8 cellular contexts compared by ENCODE assay signal in the genomic region with DNA sequence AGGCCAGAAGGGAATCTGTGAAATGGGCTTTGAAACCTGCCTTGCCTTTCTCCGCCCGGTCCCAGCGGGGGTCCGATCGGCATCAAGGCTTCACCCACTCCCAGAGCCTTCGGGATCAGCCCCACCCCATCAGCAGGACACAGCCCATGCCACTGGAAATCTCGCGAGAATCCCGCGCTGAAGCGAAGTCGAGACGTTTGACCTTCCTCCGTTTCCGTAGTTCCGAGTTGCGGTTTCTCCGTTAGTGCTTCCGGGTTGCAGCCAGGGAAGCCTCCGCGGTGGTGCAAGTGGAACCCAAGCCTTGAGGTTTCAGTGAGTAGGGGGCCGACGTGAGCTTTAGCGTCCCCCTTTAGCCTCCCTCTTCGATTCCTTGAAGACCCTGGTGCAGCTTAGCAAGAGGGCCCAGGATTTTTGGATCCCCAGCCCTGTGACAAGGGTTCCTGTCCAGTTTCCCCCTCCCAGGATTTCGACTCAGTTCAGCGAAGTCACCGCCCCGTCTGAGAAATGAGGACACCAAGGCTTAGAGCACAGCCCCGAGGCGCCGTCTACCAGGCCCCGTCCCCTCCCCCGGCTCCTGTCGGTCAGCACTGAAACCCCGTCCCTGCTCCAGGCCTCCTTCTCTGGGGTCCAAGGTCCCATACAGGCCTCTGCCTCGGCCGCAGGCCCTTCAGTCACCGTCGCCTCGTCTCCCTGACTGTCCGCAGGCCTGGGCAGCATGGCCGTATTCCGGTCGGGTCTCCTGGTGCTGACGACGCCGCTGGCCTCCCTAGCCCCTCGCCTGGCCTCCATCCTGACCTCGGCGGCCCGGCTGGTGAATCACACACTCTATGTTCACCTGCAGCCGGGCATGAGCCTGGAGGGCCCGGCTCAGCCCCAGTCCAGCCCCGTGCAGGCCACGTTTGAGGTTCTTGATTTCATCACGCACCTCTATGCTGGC. TPM values are rescaled to one million over a fixed set of nuclear protein-coding genes. Genes with fewer than 3 reads are reported as not detected.
DNase-seq lines count a peak whose midpoint lies in the region; ATAC-seq, FAIRE-seq and TF ChIP-seq lines count a peak whose summit lies in the region.

A gene (plus strand): TSS at position 241 of the 937 bp plus-strand sequence. CDS start 475 bp downstream, at position 716.

- H3K9me3 ChIP-seq in pancreas: no peaks in the 10 kb centered on the region
- no peaks in the 10 kb centered on the region for H3K9me3 ChIP-seq in thymus (ENCODE audit: control insufficient read depth)

- no peak for FAIRE-seq in pancreas (lab: Jason Lieb, UNC)

- H3K36me3 ChIP-seq in GM23338 (ENCODE audit: insufficient read depth) (no peaks in the 10 kb centered on the region), pancreas (peaks cover 0 to 19% (median 10%) of the 10 kb centered on the region in 3 donors), thymus (ENCODE audit: control insufficient read depth, insufficient read depth) (peaks cover 24% of the 10 kb centered on the region)

- peaks cover 12% of the 10 kb centered on the region for H3K27me3 Mint-ChIP-seq in GM23338 (ENCODE audit: insufficient read depth, low read depth, poor library complexity)

- H3K27ac Mint-ChIP-seq in GM23338: peak within 1 kb of the TSS; percentile 94

- no peaks in the 10 kb centered on the region for H3K9me2 ChIP-seq in GM23338 (ENCODE audit: insufficient read depth)

- no peaks in the 10 kb centered on the region for H3K9me3 Mint-ChIP-seq in GM23338

- peak within 1 kb of the TSS; percentile 54; the same call in 1 of the 2 replicates for H2AFZ ChIP-seq in GM23338

- DNase-seq in GM23338 (ENCODE audit: low spot score) (peak; percentile 99), NCI-H1694 (lab: John Stamatoyannopoulos, UW) (peak; percentile 97), T-helper 1 cell (peak; percentile 74 to 95 (median 86)), amniotic epithelial cell (ENCODE audit: low read depth) (peak; percentile 97), cardiac septum (ENCODE audit: low spot score) (peak; percentile 97), pancreas (peak; percentile 94 to 97 (median 95))

- H3K79me2 ChIP-seq in GM23338 (replicated peaks; ENCODE audit: insufficient read depth): peaks cover 17% of the 10 kb centered on the region

- H3K27ac ChIP-seq in C4-2B (peak within 1 kb of the TSS; percentile 93), GM23338 (ENCODE audit: low read depth) (peak within 1 kb of the TSS; percentile 60), pancreas (peak within 1 kb of the TSS; percentile 69 to 81 (median 76)), thymus (ENCODE audit: low read depth) (peak within 1 kb of the TSS; percentile 86)

- H3K36me3 Mint-ChIP-seq in GM23338 (ENCODE audit: low read depth): peaks cover 28% of the 10 kb centered on the region

- TF ChIP-seq CTCF in C4-2B (conservative IDR thresholded peaks at IDR 0.05) (no peak), GM23338 (conservative IDR thresholded peaks at IDR 0.05; ENCODE audit: low read depth in 2 of 2) (no peak), pancreas (IDR thresholded peaks at IDR 0.05) (no peak)

- WGBS in pancreas, 2 donors: 0 to 1% methylated on average over 57 of the region's 57 CpGs
- WGBS in thymus: 1% methylated on average over 57 of the region's 57 CpGs

- peaks cover 21% of the 10 kb centered on the region for H3K4me1 Mint-ChIP-seq in GM23338

- peak within 1 kb of the TSS; percentile 81 for H3K4me2 ChIP-seq in GM23338

- H3K4me1 ChIP-seq in GM23338 (ENCODE audit: insufficient read depth): peaks cover 15% of the 10 kb centered on the region
- peaks cover 0 to 23% (median 8%) of the 10 kb centered on the region in 3 donors for H3K4me1 ChIP-seq in pancreas
- peaks cover 19% of the 10 kb centered on the region for H3K4me1 ChIP-seq in thymus (ENCODE audit: control insufficient read depth, insufficient read depth, low read length)

- peak; percentile 76 for ATAC-seq in GM23338
- ATAC-seq in pancreas: peak; percentile 77 to 87 (median 83)

- H3K4me3 ChIP-seq in GM23338 (peak within 1 kb of the TSS; percentile 84), pancreas (peak within 1 kb of the TSS; percentile 76 to 93 (median 86)), thymus (ENCODE audit: low read length) (peak within 1 kb of the TSS; percentile 87)

- H3K27me3 ChIP-seq in GM23338 (ENCODE audit: insufficient read depth): no peaks in the 10 kb centered on the region
- H3K27me3 ChIP-seq in pancreas: no peaks in the 10 kb centered on the region
- H3K27me3 ChIP-seq in thymus (ENCODE audit: control insufficient read depth, insufficient read depth): no peaks in the 10 kb centered on the region

- H3F3A ChIP-seq in GM23338 (replicated peaks; ENCODE audit: low read depth): peaks cover 24% of the 10 kb centered on the region

- H4K20me1 ChIP-seq in GM23338 (replicated peaks; ENCODE audit: insufficient read depth): no peaks in the 10 kb centered on the region

- intact Hi-C loops in cardiac septum (cut with DNase I): no loop called here
- intact Hi-C loops in pancreas (cut with DNase I): no loop called here

- peak within 1 kb of the TSS; percentile 96 for H3K4me3 Mint-ChIP-seq in GM23338

TF ChIP-seq in GM23338, 12 proteins besides CTCF, POLR2A, EP300 and RAD21:
- TF ChIP-seq ZNF331 (CRISPR knock-in tag; IDR thresholded peaks at IDR 0.05; ENCODE audit: low read depth): no peak
- TF ChIP-seq JUNB (IDR thresholded peaks at IDR 0.05; ENCODE audit: unreplicated experiment): no peak
- TF ChIP-seq, protein P1, sequence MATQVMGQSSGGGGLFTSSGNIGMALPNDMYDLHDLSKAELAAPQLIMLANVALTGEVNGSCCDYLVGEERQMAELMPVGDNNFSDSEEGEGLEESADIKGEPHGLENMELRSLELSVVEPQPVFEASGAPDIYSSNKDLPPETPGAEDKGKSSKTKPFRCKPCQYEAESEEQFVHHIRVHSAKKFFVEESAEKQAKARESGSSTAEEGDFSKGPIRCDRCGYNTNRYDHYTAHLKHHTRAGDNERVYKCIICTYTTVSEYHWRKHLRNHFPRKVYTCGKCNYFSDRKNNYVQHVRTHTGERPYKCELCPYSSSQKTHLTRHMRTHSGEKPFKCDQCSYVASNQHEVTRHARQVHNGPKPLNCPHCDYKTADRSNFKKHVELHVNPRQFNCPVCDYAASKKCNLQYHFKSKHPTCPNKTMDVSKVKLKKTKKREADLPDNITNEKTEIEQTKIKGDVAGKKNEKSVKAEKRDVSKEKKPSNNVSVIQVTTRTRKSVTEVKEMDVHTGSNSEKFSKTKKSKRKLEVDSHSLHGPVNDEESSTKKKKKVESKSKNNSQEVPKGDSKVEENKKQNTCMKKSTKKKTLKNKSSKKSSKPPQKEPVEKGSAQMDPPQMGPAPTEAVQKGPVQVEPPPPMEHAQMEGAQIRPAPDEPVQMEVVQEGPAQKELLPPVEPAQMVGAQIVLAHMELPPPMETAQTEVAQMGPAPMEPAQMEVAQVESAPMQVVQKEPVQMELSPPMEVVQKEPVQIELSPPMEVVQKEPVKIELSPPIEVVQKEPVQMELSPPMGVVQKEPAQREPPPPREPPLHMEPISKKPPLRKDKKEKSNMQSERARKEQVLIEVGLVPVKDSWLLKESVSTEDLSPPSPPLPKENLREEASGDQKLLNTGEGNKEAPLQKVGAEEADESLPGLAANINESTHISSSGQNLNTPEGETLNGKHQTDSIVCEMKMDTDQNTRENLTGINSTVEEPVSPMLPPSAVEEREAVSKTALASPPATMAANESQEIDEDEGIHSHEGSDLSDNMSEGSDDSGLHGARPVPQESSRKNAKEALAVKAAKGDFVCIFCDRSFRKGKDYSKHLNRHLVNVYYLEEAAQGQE (IDR thresholded peaks at IDR 0.05; ENCODE audit: unreplicated experiment): no peak
- no peak for TF ChIP-seq EZH2 (IDR thresholded peaks at IDR 0.05; ENCODE audit: low read depth, unreplicated experiment)
- TF ChIP-seq ZNF114 (CRISPR knock-in tag; IDR thresholded peaks at IDR 0.05): no peak
- TF ChIP-seq, protein P2, sequence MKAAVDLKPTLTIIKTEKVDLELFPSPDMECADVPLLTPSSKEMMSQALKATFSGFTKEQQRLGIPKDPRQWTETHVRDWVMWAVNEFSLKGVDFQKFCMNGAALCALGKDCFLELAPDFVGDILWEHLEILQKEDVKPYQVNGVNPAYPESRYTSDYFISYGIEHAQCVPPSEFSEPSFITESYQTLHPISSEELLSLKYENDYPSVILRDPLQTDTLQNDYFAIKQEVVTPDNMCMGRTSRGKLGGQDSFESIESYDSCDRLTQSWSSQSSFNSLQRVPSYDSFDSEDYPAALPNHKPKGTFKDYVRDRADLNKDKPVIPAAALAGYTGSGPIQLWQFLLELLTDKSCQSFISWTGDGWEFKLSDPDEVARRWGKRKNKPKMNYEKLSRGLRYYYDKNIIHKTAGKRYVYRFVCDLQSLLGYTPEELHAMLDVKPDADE (IDR thresholded peaks at IDR 0.05): peak; percentile 91
- peak; percentile 52 for TF ChIP-seq CREB1 (CRISPR knock-in tag; IDR thresholded peaks at IDR 0.05; ENCODE audit: low read depth)
- TF ChIP-seq POLR2AphosphoS5 (IDR thresholded peaks at IDR 0.05; ENCODE audit: low read depth): peak; percentile 69
- no peak for TF ChIP-seq EZH2phosphoT487 (IDR thresholded peaks at IDR 0.05; ENCODE audit: unreplicated experiment)

RNA-seq across cellular contexts. Expression of the gene that starts here (rescaled TPM):
- 60.1 and 62.0 TPM in 2 replicates for total RNA-seq in GM23338 (2014; rRNA removed; shearing (Covaris generic))
- polyA plus RNA-seq in GM23338 (2016; fragmentation: Nextera tagmentation; extraction: Ambion mirVana) (72.1 and 77.5 TPM in 2 replicates), pancreas (100 to 1,000 TPM; 135 to 152 TPM), thymus (89.3 TPM)
- total RNA-seq in cardiac septum (33.4 TPM), pancreas (10 to 100 TPM; 32.3 to 63.5 (median 52.3) TPM)

Comparison
In these comparisons a context has a peak if more than half of its experiments do, and no peak if none do; other contexts are left out.
1. Peak in every context shown above with its lines: DNase-seq, ATAC-seq, H3K4me3 ChIP-seq and H3K27ac ChIP-seq.